15 cellular contexts compared by ENCODE assay signal in genomic region chr7:1663243-1663642, GRCh38. TPM values are rescaled to one million over a fixed set of nuclear protein-coding genes. Genes with fewer than 3 reads are reported as not detected.
A peak's percentile ranks its signal among the peaks of the same experiment; 100 is the strongest.
DNase-seq lines count a peak whose midpoint lies in the region; ATAC-seq, FAIRE-seq and TF ChIP-seq lines count a peak whose summit lies in the region.
"Had no signal": no experiment of that assay in that cellular context is flagged by ENCODE, and none has a peak within 500 bp of the region (broad histone marks: within the 10 kb centered on the region; RNA-seq: fewer than 3 reads in every experiment).

No MANE protein-coding gene starts in this region.

- FAIRE-seq in GM12892 (lab: Jason Lieb, UNC), result no peak
- FAIRE-seq: H54, TTC549 had no signal

- no peaks in the 10 kb centered on the region for H3K9me2 ChIP-seq in neural cell (ENCODE audit: insufficient read depth, low read length)

- H3K9me3 ChIP-seq in CD8-positive, alpha-beta T cell (ENCODE audit: low read length), result no peaks in the 10 kb centered on the region
- H3K9me3 ChIP-seq in neural cell (ENCODE audit: low read length), result no peaks in the 10 kb centered on the region
- H3K9me3 ChIP-seq: Peyer's patch, tibial nerve had no signal

- H3K27ac Mint-ChIP-seq in CD8-positive, alpha-beta T cell, result no peak overlapping the region
- peak overlapping the region; percentile 64 for H3K27ac Mint-ChIP-seq in glutamatergic neuron (ENCODE audit: unreplicated experiment)

- no peak for TF ChIP-seq CTCF in CD8-positive, alpha-beta T cell (IDR thresholded peaks at IDR 0.05)
- TF ChIP-seq CTCF in glutamatergic neuron (IDR thresholded peaks at IDR 0.05; ENCODE audit: partially characterized antibody, unreplicated experiment), result no peak
- no peak for TF ChIP-seq CTCF in neural cell (IDR thresholded peaks at IDR 0.05; ENCODE audit: poor library complexity, severe bottlenecking)

- H3K36me3 Mint-ChIP-seq in CD8-positive, alpha-beta T cell, result no peaks in the 10 kb centered on the region
- H3K36me3 Mint-ChIP-seq in glutamatergic neuron (ENCODE audit: unreplicated experiment), result no peaks in the 10 kb centered on the region

- peaks cover 5% of the 10 kb centered on the region for H3K4me1 Mint-ChIP-seq in CD8-positive, alpha-beta T cell (ENCODE audit: low read depth)
- H3K4me1 Mint-ChIP-seq in glutamatergic neuron (ENCODE audit: low read depth, unreplicated experiment), result peaks cover 7% of the 10 kb centered on the region

- POLR2A ChIA-PET in CD8-positive, alpha-beta T cell (lab: Charles Lee), result no interaction called here

- TF ChIP-seq EP300 in neural cell (conservative IDR thresholded peaks at IDR 0.05; ENCODE audit: poor library complexity, severe bottlenecking), result no peak

- H4K20me1 ChIP-seq in neural cell (ENCODE audit: insufficient read depth), result no peaks in the 10 kb centered on the region

- peak overlapping the region; percentile 75 for H3K9ac ChIP-seq in neural cell (ENCODE audit: low read length)

- peaks cover 12% of the 10 kb centered on the region for H3K4me1 ChIP-seq in CD8-positive, alpha-beta T cell (ENCODE audit: insufficient read depth, low read length)

- peak overlapping the region; percentile 58 for H3K4me3 Mint-ChIP-seq in CD8-positive, alpha-beta T cell
- peak overlapping the region; percentile 82 for H3K4me3 Mint-ChIP-seq in glutamatergic neuron (ENCODE audit: unreplicated experiment)
- H3K4me3 Mint-ChIP-seq: activated T-cell treated with anti-CD3 and anti-CD28 coated beads, Interleukin-2, amount 50 U/mL, for 4 hours had no signal

- peaks cover 28% of the 10 kb centered on the region for H3K27me3 Mint-ChIP-seq in CD8-positive, alpha-beta T cell (ENCODE audit: low read depth)
- peaks cover 7% of the 10 kb centered on the region for H3K27me3 Mint-ChIP-seq in glutamatergic neuron (ENCODE audit: unreplicated experiment)

- H3K27me3 ChIP-seq in CD8-positive, alpha-beta T cell (ENCODE audit: insufficient read depth, low read length), result peaks cover 3% of the 10 kb centered on the region
- peaks cover 18% of the 10 kb centered on the region for H3K27me3 ChIP-seq in neural cell (ENCODE audit: insufficient read depth, low read depth, low read length)

- H3K36me3 ChIP-seq in CD8-positive, alpha-beta T cell (ENCODE audit: insufficient read depth, low read length), result no peaks in the 10 kb centered on the region
- H3K36me3 ChIP-seq in neural cell (ENCODE audit: insufficient read depth, low read length), result no peaks in the 10 kb centered on the region
- H3K36me3 ChIP-seq: cardiac muscle cell, Peyer's patch, tibial nerve had no signal

- CTCF ChIA-PET in CD8-positive, alpha-beta T cell (lab: Charles Lee), result interaction anchor here (1.1 kb wide), 1 partner anchor 685 kb away, joined by 4 read pairs; no protein-coding TSS in a partner anchor

- H3F3A ChIP-seq in neural cell (ENCODE audit: insufficient read depth, low read length, poor library complexity, severe bottlenecking), result no peaks in the 10 kb centered on the region

- H3K4me2 ChIP-seq in neural cell (ENCODE audit: low read length), result no peak overlapping the region

- H3K9me3 Mint-ChIP-seq in CD8-positive, alpha-beta T cell, result no peaks in the 10 kb centered on the region
- peaks cover 13% of the 10 kb centered on the region for H3K9me3 Mint-ChIP-seq in glutamatergic neuron (ENCODE audit: unreplicated experiment)
- H3K9me3 Mint-ChIP-seq: activated T-cell treated with anti-CD3 and anti-CD28 coated beads, Interleukin-2, amount 50 U/mL, for 4 hours had no signal

- peak; percentile 62 for ATAC-seq in CD8-positive, alpha-beta T cell
- ATAC-seq: activated T-cell treated with anti-CD3 and anti-CD28 coated beads, Interleukin-2, amount 50 U/mL, for 4 hours had no signal

- DNase-seq in CD8-positive, alpha-beta T cell, result no peak
- peak; percentile 5 for DNase-seq in GM12892 (ENCODE audit: insufficient read length)
- DNase-seq in glutamatergic neuron, result no peak
- DNase-seq in SKM-1 treated with dmso at 0.1 percent for 144 hours (lab: John Stamatoyannopoulos, UW; ENCODE audit: unreplicated experiment), result no peak
- no peak for DNase-seq in medulla oblongata (ENCODE audit: extremely low spot score)
- DNase-seq in DMS114 treated with DMSO at 0.1 percent for 48 hours (lab: John Stamatoyannopoulos, UW; ENCODE audit: unreplicated experiment), result no peak
- DNase-seq: activated T-cell treated with anti-CD3 and anti-CD28 coated beads, Interleukin-2, amount 50 U/mL, for 4 hours; DMS 273 treated with DMSO at 0.1 percent for 48 hours; NCI-H226 had no signal

- no peak overlapping the region for H3K4me3 ChIP-seq in CD8-positive, alpha-beta T cell (ENCODE audit: low read depth, low read length)
- H3K4me3 ChIP-seq in neural cell (ENCODE audit: low read length), result no peak overlapping the region
- H3K4me3 ChIP-seq: Peyer's patch, tibial nerve had no signal

- intact Hi-C loops in CD8-positive, alpha-beta T cell (cut with DNase I, micrococcal nuclease), result no loop called here

- H2AFZ ChIP-seq in neural cell (ENCODE audit: low read depth, low read length), result no peak overlapping the region

- no peaks in the 10 kb centered on the region for H3K79me2 ChIP-seq in neural cell (replicated peaks; ENCODE audit: insufficient read depth, low read length)

- TF ChIP-seq RAD21 in neural cell (conservative IDR thresholded peaks at IDR 0.05), result no peak

- H3K27ac ChIP-seq in CD8-positive, alpha-beta T cell (ENCODE audit: low read depth, low read length), result no peak overlapping the region
- H3K27ac ChIP-seq in neural cell (ENCODE audit: low read length), result no peak overlapping the region
- H3K27ac ChIP-seq: cardiac muscle cell, Peyer's patch, tibial nerve had no signal

- TF ChIP-seq POLR2A in GM12892 (IDR thresholded peaks at IDR 0.05; ENCODE audit: low read depth, low read length), result no peak

TF ChIP-seq in neural cell, 6 proteins besides CTCF, POLR2A, EP300 and RAD21:
- TF ChIP-seq MXI1 (conservative IDR thresholded peaks at IDR 0.05; ENCODE audit: poor library complexity, severe bottlenecking) (no peak), REST (IDR thresholded peaks at IDR 0.05; ENCODE audit: borderline replicate concordance) (no peak), SMC3 (conservative IDR thresholded peaks at IDR 0.05; ENCODE audit: poor library complexity) (no peak), POLR2AphosphoS5 (IDR thresholded peaks at IDR 0.05) (no peak), EZH2 (IDR thresholded peaks at IDR 0.05; ENCODE audit: borderline replicate concordance, insufficient read depth, low read length, poor library complexity, severe bottlenecking) (no peak), TAF1 (IDR thresholded peaks at IDR 0.05; ENCODE audit: low read depth) (no peak)

RNA-seq across cellular contexts. Expression of gene ELFN1, which starts 6.8 kb away (rescaled TPM):
- not detected for total RNA-seq in CD8-positive, alpha-beta T cell
- 0.17 TPM for polyA plus RNA-seq in GM12892 (2012; ENCODE audit: missing spikeins)
- 40.0 TPM for total RNA-seq in glutamatergic neuron (ENCODE audit: unreplicated experiment)
- 11.8 and 13.9 TPM in 2 replicates for polyA plus RNA-seq in neural cell
- 14.5 and 15.8 TPM in 2 replicates for polyA minus RNA-seq in neural cell

Comparison
In these comparisons a context has a peak if more than half of its experiments do, and no peak if none do; other contexts are left out.
1. RNA of gene ELFN1, which starts 6.8 kb away (total RNA-seq): 40.0 TPM in glutamatergic neuron (single experiment); not detected in CD8-positive, alpha-beta T cell; every median in the first group is over 10 times any median in the second.